10 cellular contexts compared by ENCODE assay signal in the genomic region with DNA sequence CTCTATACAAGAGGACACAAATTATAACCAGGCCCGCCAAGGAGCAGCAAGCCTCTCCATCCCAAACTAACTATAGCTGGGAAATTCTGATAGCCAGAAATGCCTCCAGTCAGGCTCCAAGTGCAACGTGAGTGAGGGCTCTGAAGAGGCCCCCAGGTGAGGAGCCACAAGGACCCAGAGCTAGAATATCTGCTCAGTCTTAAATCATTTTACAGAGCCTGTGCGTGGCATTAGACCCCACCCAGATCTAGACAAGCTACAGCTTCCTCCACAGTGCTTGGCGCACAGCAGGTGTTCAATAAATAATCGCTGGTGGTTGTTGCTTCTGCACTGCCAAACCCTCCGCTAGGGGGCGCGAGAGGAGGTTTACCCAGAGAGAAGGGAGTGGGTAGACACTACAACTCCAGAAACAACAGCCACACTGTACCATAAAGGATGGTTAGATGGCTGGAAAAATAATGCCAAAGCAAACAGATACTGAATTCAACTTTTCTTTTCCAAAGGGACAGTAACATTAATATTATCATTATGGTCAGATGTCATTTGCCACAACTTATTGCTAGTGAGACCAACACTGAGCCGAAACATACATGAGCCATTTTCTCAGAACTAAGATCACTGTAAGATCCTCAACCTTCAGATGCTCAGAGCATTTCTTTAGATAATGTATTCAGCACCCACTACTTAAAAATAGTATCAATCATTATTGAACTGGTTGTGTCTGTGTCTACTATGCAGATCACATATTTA. TPM values are rescaled to one million over a fixed set of nuclear protein-coding genes. Genes with fewer than 3 reads are reported as not detected.
A peak's percentile ranks its signal among the peaks of the same experiment; 100 is the strongest.
DNase-seq lines count a peak whose midpoint lies in the region; ATAC-seq, FAIRE-seq and TF ChIP-seq lines count a peak whose summit lies in the region.
"Had no signal": no experiment of that assay in that cellular context is flagged by ENCODE, and none has a peak within 500 bp of the region (broad histone marks: within the 10 kb centered on the region; RNA-seq: fewer than 3 reads in every experiment).

No MANE protein-coding gene starts in this region.

- intact Hi-C loops in OCI-LY7 (cut with micrococcal nuclease; ENCODE audit: unreplicated experiment), result no loop called here
- intact Hi-C loops in endothelial cell of umbilical vein (cut with micrococcal nuclease), result no loop called here

- dilution Hi-C loops in endothelial cell of umbilical vein (cut with MboI; ENCODE audit: extremely low pct_ligation_motif_present, low sequenced_read_pairs), result no loop called here

- H3K9me2 ChIP-seq in OCI-LY7 (ENCODE audit: insufficient read depth, low read length), result no peaks in the 10 kb centered on the region

- H3K4me3 ChIP-seq in OCI-LY7 (ENCODE audit: low read depth, low read length, poor library complexity, severe bottlenecking) (no peak overlapping the region), endothelial cell of umbilical vein (replicated peaks in 1 of 3; ENCODE audit: insufficient read depth in 1 of 3, low read depth in 1 of 3, low read length in 3 of 3) (no peak overlapping the region)

- H3K27me3 ChIP-seq in endothelial cell of umbilical vein (ENCODE audit: control insufficient read depth in 2 of 2, insufficient read depth in 2 of 2, low read length in 2 of 2), result peaks cover 77 to 98% of the 10 kb centered on the region in 2 experiments

- H4K20me1 ChIP-seq in OCI-LY7 (ENCODE audit: insufficient read depth, low read length) (no peaks in the 10 kb centered on the region), endothelial cell of umbilical vein (replicated peaks; ENCODE audit: control insufficient read depth, extremely low read depth, insufficient read depth, low read length) (no peaks in the 10 kb centered on the region)

- H3K9ac ChIP-seq in endothelial cell of umbilical vein (replicated peaks; ENCODE audit: extremely low read depth, insufficient read depth, low read length), result no peak overlapping the region

- H2AFZ ChIP-seq in OCI-LY7 (ENCODE audit: low read length), result no peak overlapping the region
- H2AFZ ChIP-seq in endothelial cell of umbilical vein (ENCODE audit: low read depth, low read length), result no peak overlapping the region

- no TSS peak for BruUV-seq in OCI-LY7 (replicated peaks; lab: Mats Ljungman, UMichigan)
- BruUV-seq in endothelial cell of umbilical vein (replicated peaks; lab: Mats Ljungman, UMichigan), result no TSS peak

- CTCF ChIA-PET in OCI-LY7 (lab: Charles Lee; ENCODE audit: unreplicated experiment) (no interaction called here), endothelial cell of umbilical vein (lab: Charles Lee) (interaction anchor here (0.6 to 2.6 kb wide), 11 partner anchors 8 to 801 kb away, joined by 3 to 11 read pairs (median 4); no protein-coding TSS in a partner anchor)

- FAIRE-seq in endothelial cell of umbilical vein (lab: Jason Lieb, UNC), result no peak

- no peaks in the 10 kb centered on the region for H3K36me3 ChIP-seq in OCI-LY7 (ENCODE audit: insufficient read depth, low read length)
- no peaks in the 10 kb centered on the region for H3K36me3 ChIP-seq in endothelial cell of umbilical vein (ENCODE audit: control insufficient read depth in 2 of 2, extremely low read depth in 1 of 2, insufficient read depth in 2 of 2, low read length in 2 of 2)

- H3K9me1 ChIP-seq in endothelial cell of umbilical vein (replicated peaks; ENCODE audit: control insufficient read depth, extremely low read depth, insufficient read depth, low read length), result no peaks in the 10 kb centered on the region

- H3K27ac ChIP-seq in OCI-LY7 (ENCODE audit: low read depth, low read length, poor library complexity, severe bottlenecking) (no peak overlapping the region), endothelial cell of umbilical vein (ENCODE audit: insufficient read depth, low read depth, low read length) (no peak overlapping the region)
- H3K27ac ChIP-seq: VCaP had no signal

- TF ChIP-seq CTCF in OCI-LY7 (conservative IDR thresholded peaks at IDR 0.05; ENCODE audit: low read length), result peak; percentile 89
- peak; percentile 57 to 73 for TF ChIP-seq CTCF in endothelial cell of umbilical vein (IDR thresholded peaks at IDR 0.05; ENCODE audit: extremely low read depth in 1 of 2, insufficient read depth in 1 of 2, low read depth in 1 of 2, low read length in 2 of 2)

- no peak overlapping the region for H3K4me2 ChIP-seq in OCI-LY7 (ENCODE audit: low read length)
- no peak overlapping the region for H3K4me2 ChIP-seq in endothelial cell of umbilical vein (ENCODE audit: insufficient read depth, low read length)

- H3K4me1 ChIP-seq in OCI-LY7 (ENCODE audit: insufficient read depth, low read length, poor library complexity, severe bottlenecking), result no peaks in the 10 kb centered on the region
- H3K4me1 ChIP-seq in endothelial cell of umbilical vein (ENCODE audit: control insufficient read depth, extremely low read depth, insufficient read depth, low read length), result no peaks in the 10 kb centered on the region

- peak; percentile 62 for ATAC-seq in GM18520 (IDR thresholded peaks at IDR 0.05; ENCODE audit: unreplicated experiment)
- ATAC-seq in HG03439 (IDR thresholded peaks at IDR 0.05; ENCODE audit: unreplicated experiment), result peak; percentile 89
- ATAC-seq: naive thymus-derived CD4-positive, alpha-beta T cell had no signal

- no peak for TF ChIP-seq POLR2A in endothelial cell of umbilical vein (IDR thresholded peaks at IDR 0.05; ENCODE audit: low read depth, low read length)

- POLR2A ChIA-PET in OCI-LY7 (lab: Charles Lee) (interaction anchor here (0.7 kb wide), 2 partner anchors 9 to 30 kb away, joined by 3 to 6 read pairs; no protein-coding TSS in a partner anchor), endothelial cell of umbilical vein (lab: Charles Lee) (no interaction called here)

- DNase-seq in COLO668 (lab: John Stamatoyannopoulos, UW; ENCODE audit: unreplicated experiment) (peak; percentile 30), OCI-LY7 (ENCODE audit: low spot score) (peak; percentile 34), endothelial cell of umbilical vein (ENCODE audit: low read depth, low spot score) (no peak), GM19238 (ENCODE audit: insufficient read length, low spot score) (no peak), GF-D8 (lab: John Stamatoyannopoulos, UW) (no peak)
- peak; percentile 26 to 33 (median 30) for DNase-seq in stimulated activated CD4-positive, alpha-beta T cell treated with anti-CD3 and anti-CD28 coated beads, Interleukin-12 subunit alpha, Interleukin-12 subunit beta, amount 100 ng/mL, for 48 hours (ENCODE audit: low read depth in 2 of 3, low spot score in 1 of 3)

- no peaks in the 10 kb centered on the region for H3K9me3 ChIP-seq in OCI-LY7 (ENCODE audit: low read length)
- H3K9me3 ChIP-seq in endothelial cell of umbilical vein (replicated peaks; ENCODE audit: control insufficient read depth, insufficient read depth, low read length), result no peaks in the 10 kb centered on the region

- no peaks in the 10 kb centered on the region for H3K79me2 ChIP-seq in OCI-LY7 (ENCODE audit: insufficient read depth, low read depth, low read length)
- H3K79me2 ChIP-seq in endothelial cell of umbilical vein (ENCODE audit: control insufficient read depth, insufficient read depth, low read length), result no peaks in the 10 kb centered on the region

TF ChIP-seq in endothelial cell of umbilical vein, 7 proteins besides CTCF, POLR2A, EP300 and RAD21:
- TF ChIP-seq GATA2 (IDR thresholded peaks at IDR 0.05; ENCODE audit: insufficient read depth, insufficient read length, low read depth, low read length) (no peak), EZH2 (IDR thresholded peaks at IDR 0.05; ENCODE audit: borderline replicate concordance, low read depth, low read length, severe bottlenecking) (no peak), MAX (IDR thresholded peaks at IDR 0.05; ENCODE audit: insufficient read depth, insufficient read length) (no peak), JUN (IDR thresholded peaks at IDR 0.05; ENCODE audit: borderline replicate concordance, insufficient read depth, insufficient read length, low read depth) (no peak), POLR2AphosphoS5 (IDR thresholded peaks at IDR 0.05; ENCODE audit: insufficient read depth, low read depth, low read length) (no peak), MYC (IDR thresholded peaks at IDR 0.05; ENCODE audit: low read depth, low read length) (no peak), FOS (IDR thresholded peaks at IDR 0.05; ENCODE audit: borderline replicate concordance, insufficient read depth, low read length) (no peak)

RNA-seq across cellular contexts. Expression of gene ZIC4, which starts 44.5 kb away (rescaled TPM):
- total RNA-seq in OCI-LY7 (2014; rRNA removed; shearing (Covaris generic)), result not detected in 2 replicates
- total RNA-seq in OCI-LY7 (2022), result not detected in 2 replicates
- total RNA-seq in endothelial cell of umbilical vein, result not detected in 2 replicates
- polyA plus RNA-seq in endothelial cell of umbilical vein, result not detected in 2 replicates
- not detected in 2 replicates for polyA plus RNA-seq in endothelial cell of umbilical vein (2011; cell fraction: cytosol; rRNA removed)
- polyA plus RNA-seq in endothelial cell of umbilical vein (2011; cell fraction: nucleus; rRNA removed), result not detected in 2 replicates
- polyA plus RNA-seq in endothelial cell of umbilical vein (2012), result not detected in 2 replicates
- polyA minus RNA-seq in endothelial cell of umbilical vein, result not detected in 2 replicates
- polyA minus RNA-seq in endothelial cell of umbilical vein (2011; cell fraction: cytosol; rRNA and poly(A)+ RNA removed), result not detected
- not detected in 2 replicates for polyA minus RNA-seq in endothelial cell of umbilical vein (2011; cell fraction: nucleus; rRNA and poly(A)+ RNA removed)
- total RNA-seq: naive thymus-derived CD4-positive, alpha-beta T cell had no signal
- polyA plus RNA-seq: naive thymus-derived CD4-positive, alpha-beta T cell had no signal

RNA-seq across cellular contexts. Expression of gene ZIC1, which starts 47.3 kb away (rescaled TPM):
- total RNA-seq in OCI-LY7 (2014; rRNA removed; shearing (Covaris generic)), result not detected in 2 replicates
- total RNA-seq in OCI-LY7 (2022), result not detected in 2 replicates
- total RNA-seq in endothelial cell of umbilical vein, result not detected in 2 replicates
- not detected in 2 replicates for polyA plus RNA-seq in endothelial cell of umbilical vein
- polyA plus RNA-seq in endothelial cell of umbilical vein (2011; cell fraction: cytosol; rRNA removed), result not detected in 2 replicates
- not detected in 2 replicates for polyA plus RNA-seq in endothelial cell of umbilical vein (2011; cell fraction: nucleus; rRNA removed)
- not detected in 2 replicates for polyA plus RNA-seq in endothelial cell of umbilical vein (2012)
- not detected in 2 replicates for polyA minus RNA-seq in endothelial cell of umbilical vein
- not detected for polyA minus RNA-seq in endothelial cell of umbilical vein (2011; cell fraction: cytosol; rRNA and poly(A)+ RNA removed)
- not detected in 2 replicates for polyA minus RNA-seq in endothelial cell of umbilical vein (2011; cell fraction: nucleus; rRNA and poly(A)+ RNA removed)
- total RNA-seq: naive thymus-derived CD4-positive, alpha-beta T cell had no signal
- polyA plus RNA-seq: naive thymus-derived CD4-positive, alpha-beta T cell had no signal

Comparison
In these comparisons a context has a peak if more than half of its experiments do, and no peak if none do; other contexts are left out.
1. DNase-seq: peak in COLO668 (single experiment), OCI-LY7 (single experiment) and stimulated activated CD4-positive, alpha-beta T cell treated with anti-CD3 and anti-CD28 coated beads, Interleukin-12 subunit alpha, Interleukin-12 subunit beta, amount 100 ng/mL, for 48 hours (3 of 3); none in endothelial cell of umbilical vein (single experiment), GM19238 (single experiment) and GF-D8 (single experiment).